In genomic region chrX:54992911-54993622, GRCh38 we compare ENCODE assay signal across 1 cellular context.
TF ChIP-seq lines count a peak whose summit lies in the region.

No MANE protein-coding gene starts in this region.

TF ChIP-seq in K562, 482 proteins besides CTCF, POLR2A, EP300 and RAD21 (continues in another document):
- TF ChIP-seq ELF4 (CRISPR knock-in tag; IDR thresholded peaks at IDR 0.05), result no peak
- TF ChIP-seq NFIC (IDR thresholded peaks at IDR 0.05), result peak; percentile 37; the same call in 1 of the 2 replicates
- no peak for TF ChIP-seq E4F1 (CRISPR knock-in tag; IDR thresholded peaks at IDR 0.05; ENCODE audit: borderline replicate concordance)
- no peak for TF ChIP-seq NCOA1 (IDR thresholded peaks at IDR 0.05; ENCODE audit: low read depth)
- TF ChIP-seq C11orf30 (IDR thresholded peaks at IDR 0.05; ENCODE audit: low read depth), result no peak
- TF ChIP-seq CBFA2T2 (conservative IDR thresholded peaks at IDR 0.05), result peak; percentile 79
- TF ChIP-seq FOXP1 (CRISPR knock-in tag; IDR thresholded peaks at IDR 0.05), result no peak
- no peak for TF ChIP-seq ZNF165 (CRISPR knock-in tag; IDR thresholded peaks at IDR 0.05; ENCODE audit: borderline replicate concordance)
- no peak for TF ChIP-seq STAT6 (CRISPR knock-in tag; IDR thresholded peaks at IDR 0.05)
- no peak for TF ChIP-seq PHB2 (IDR thresholded peaks at IDR 0.05; ENCODE audit: low read depth)
- TF ChIP-seq CTBP1 (IDR thresholded peaks at IDR 0.05; ENCODE audit: borderline replicate concordance), result peak; percentile 31; the same call in 1 of the 2 replicates
- TF ChIP-seq LARP7 (IDR thresholded peaks at IDR 0.05), result no peak
- 0 out of 2 replicates have a peak, but pooled peaks have one; percentile 22 for TF ChIP-seq SOX6 (IDR thresholded peaks at IDR 0.05)
- no peak for TF ChIP-seq MXI1 (IDR thresholded peaks at IDR 0.05; ENCODE audit: low read depth, low read length)
- no peak for TF ChIP-seq TCF7 (IDR thresholded peaks at IDR 0.05; ENCODE audit: borderline replicate concordance)
- peak; percentile 89 for TF ChIP-seq CBFA2T3 (IDR thresholded peaks at IDR 0.05)
- TF ChIP-seq ZNF511 (CRISPR knock-in tag; IDR thresholded peaks at IDR 0.05), result no peak
- TF ChIP-seq SAFB (IDR thresholded peaks at IDR 0.05; ENCODE audit: borderline replicate concordance, low read depth, low read length), result no peak
- no peak for TF ChIP-seq CSDE1 (IDR thresholded peaks at IDR 0.05)
- TF ChIP-seq ETV1 (tag; conservative IDR thresholded peaks at IDR 0.05; ENCODE audit: low read depth), result no peak
- TF ChIP-seq ZNF143 (CRISPR knock-in tag; IDR thresholded peaks at IDR 0.05), result no peak
- peak; percentile 63 to 78 for TF ChIP-seq KDM1A (IDR thresholded peaks at IDR 0.05)
- no peak for TF ChIP-seq BCLAF1 (IDR thresholded peaks at IDR 0.05; ENCODE audit: borderline replicate concordance in 1 of 2, control insufficient read depth in 1 of 2, low read depth in 2 of 2, low read length in 1 of 2)
- TF ChIP-seq SMARCA4 (IDR thresholded peaks at IDR 0.05), result peak; percentile 38; the same call in 1 of the 2 replicates
- no peak for TF ChIP-seq ZNF140 (CRISPR knock-in tag; IDR thresholded peaks at IDR 0.05)
- TF ChIP-seq ARID1B (IDR thresholded peaks at IDR 0.05), result peak; percentile 81
- TF ChIP-seq ZBTB34 (CRISPR knock-in tag; IDR thresholded peaks at IDR 0.05), result no peak
- TF ChIP-seq SAFB2 (IDR thresholded peaks at IDR 0.05; ENCODE audit: borderline replicate concordance, low read depth, low read length, severe bottlenecking), result no peak
- TF ChIP-seq NR4A1 (CRISPR knock-in tag; IDR thresholded peaks at IDR 0.05), result no peak
- no peak for TF ChIP-seq NR4A1 (tag; IDR thresholded peaks at IDR 0.05)
- TF ChIP-seq FOXK2 (conservative IDR thresholded peaks at IDR 0.05 in 1 of 2, IDR thresholded peaks at IDR 0.05 in 1 of 2; ENCODE audit: low read depth in 2 of 2), result 0 out of 4 replicates have a peak, but pooled peaks of 1 of the 2 experiments have one; percentile 24
- no peak for TF ChIP-seq ETS2 (tag; IDR thresholded peaks at IDR 0.05; ENCODE audit: borderline replicate concordance, poor library complexity, severe bottlenecking)
- no peak for TF ChIP-seq RFX5 (IDR thresholded peaks at IDR 0.05; ENCODE audit: low read depth, low read length)
- TF ChIP-seq DPF2 (IDR thresholded peaks at IDR 0.05), result peak; percentile 52; the same call in 1 of the 2 replicates
- TF ChIP-seq FIP1L1 (IDR thresholded peaks at IDR 0.05; ENCODE audit: low read depth, low read length, poor library complexity, severe bottlenecking), result no peak
- peak in 1 of 2 experiments; percentile 82; a peak in 1 of 4 replicates for TF ChIP-seq RCOR1 (IDR thresholded peaks at IDR 0.05; ENCODE audit: borderline replicate concordance in 1 of 2, low read depth in 2 of 2, low read length in 2 of 2)
- no peak for TF ChIP-seq MYNN (IDR thresholded peaks at IDR 0.05)
- TF ChIP-seq MYNN (CRISPR knock-in tag; IDR thresholded peaks at IDR 0.05), result no peak
- no peak for TF ChIP-seq NONO (IDR thresholded peaks at IDR 0.05; ENCODE audit: low read depth in 2 of 2, low read length in 1 of 2)
- TF ChIP-seq MCM2 (IDR thresholded peaks at IDR 0.05; ENCODE audit: low read depth), result no peak
- no peak for TF ChIP-seq PURB (CRISPR knock-in tag; IDR thresholded peaks at IDR 0.05; ENCODE audit: low read depth)
- no peak for TF ChIP-seq ZNF407 (IDR thresholded peaks at IDR 0.05; ENCODE audit: low read depth)
- TF ChIP-seq TFAP4 (CRISPR knock-in tag; IDR thresholded peaks at IDR 0.05; ENCODE audit: borderline replicate concordance), result no peak
- no peak for TF ChIP-seq PATZ1 (CRISPR knock-in tag; IDR thresholded peaks at IDR 0.05; ENCODE audit: borderline replicate concordance)
- TF ChIP-seq ETV5 (CRISPR knock-in tag; IDR thresholded peaks at IDR 0.05; ENCODE audit: low read depth), result no peak
